ENCODE assay signal across 15 cellular contexts in genomic region chr17:17504341-17505140, GRCh38.
"Had no signal": no experiment of that assay in that cellular context is flagged by ENCODE, and none has a peak within 500 bp of the region (broad histone marks: within the 10 kb centered on the region; RNA-seq: fewer than 3 reads in every experiment).

No MANE protein-coding gene starts in this region.

- H3K27me3 ChIP-seq: colonic mucosa, pancreas, testis had no signal

- H3K4me3 ChIP-seq: colonic mucosa, mucosa of descending colon, pancreas, testis had no signal

- ATAC-seq: activated CD8-positive, alpha-beta T cell treated with anti-CD3 and anti-CD28 coated beads, Interleukin-2, amount 10 ng/mL, durations not matched to agents 7 days and 5 days; foreskin keratinocyte; mucosa of descending colon; pancreas had no signal

- H3K36me3 ChIP-seq: colonic mucosa, pancreas had no signal

- H3K27ac ChIP-seq: colonic mucosa, foreskin keratinocyte, pancreas, testis had no signal

- DNase-seq: activated CD4-positive, alpha-beta T cell treated with anti-CD3 and anti-CD28 coated beads, Interleukin-2, amount 10 ng/mL, durations not matched to agents 7 days and 5 days; activated CD8-positive, alpha-beta T cell treated with anti-CD3 and anti-CD28 coated beads, Interleukin-2, amount 10 ng/mL, durations not matched to agents 7 days and 5 days; activated naive CD4-positive, alpha-beta T cell treated with Interleukin-2 at 50 U/mL for 16 hours; activated naive CD8-positive, alpha-beta T cell treated with anti-CD3 and anti-CD28 coated beads, Interleukin-2, amount 10 ng/mL, durations not matched to agents 7 days and 5 days; activated T-cell treated with anti-CD3 and anti-CD28 coated beads, Interleukin-2, amount 50 U/mL, for 24 hours; colonic mucosa; foreskin keratinocyte; mesenchymal stem cell; naive B cell; stimulated activated CD4-positive, alpha-beta T cell treated with anti-CD3 and anti-CD28 coated beads, Interleukin-12 subunit alpha, Interleukin-12 subunit beta, amount 100 ng/mL, for 4 hours; stimulated activated CD4-positive, alpha-beta T cell treated with anti-CD3 and anti-CD28 coated beads, Interleukin-1b, Interleukin-23, amount 100 ng/mL, for 48 hours; T-helper 9 cell had no signal

- H3K9me3 ChIP-seq: colonic mucosa, mucosa of descending colon, pancreas, testis had no signal
